In genomic region chr18:8084160-8084559, GRCh38 we compare ENCODE assay signal across 8 cellular contexts.
A peak's percentile ranks its signal among the peaks of the same experiment; 100 is the strongest.
DNase-seq lines count a peak whose midpoint lies in the region; ATAC-seq and TF ChIP-seq lines count a peak whose summit lies in the region.

No MANE protein-coding gene starts in this region.

- no peaks in the 10 kb centered on the region for H3K9me3 Mint-ChIP-seq in activated CD8-positive, alpha-beta memory T cell treated with anti-CD3 and anti-CD28 coated beads, Interleukin-2, amount 10 ng/mL, durations not matched to agents 7 days and 5 days (ENCODE audit: low read depth)

- H3K4me1 ChIP-seq in iPS-20b (ENCODE audit: insufficient read depth, low read length) = peaks cover 24% of the 10 kb centered on the region; the same call in 1 of the 2 replicates

- no peak overlapping the region for H3K4me3 Mint-ChIP-seq in activated CD8-positive, alpha-beta memory T cell treated with anti-CD3 and anti-CD28 coated beads, Interleukin-2, amount 10 ng/mL, durations not matched to agents 7 days and 5 days

- H3K36me3 Mint-ChIP-seq in activated CD8-positive, alpha-beta memory T cell treated with anti-CD3 and anti-CD28 coated beads, Interleukin-2, amount 10 ng/mL, durations not matched to agents 7 days and 5 days = no peaks in the 10 kb centered on the region

- in situ Hi-C loops in Caki2 (cut with HindIII; ENCODE audit: low pct_unique_long_range_greater_than_20kb, low sequenced_read_pairs) = no loop called here

- no peak overlapping the region for H3K9ac ChIP-seq in iPS-20b (ENCODE audit: low read depth, low read length)

- CTCF ChIA-PET in activated CD8-positive, alpha-beta memory T cell treated with anti-CD3 and anti-CD28 coated beads, Interleukin-2, amount 10 ng/mL, durations not matched to agents 7 days and 5 days (lab: Charles Lee) = no interaction called here

- H3K27ac Mint-ChIP-seq in activated CD8-positive, alpha-beta memory T cell treated with anti-CD3 and anti-CD28 coated beads, Interleukin-2, amount 10 ng/mL, durations not matched to agents 7 days and 5 days = no peak overlapping the region

- H3K36me3 ChIP-seq in WERI-Rb-1 (no peaks in the 10 kb centered on the region), iPS-20b (ENCODE audit: insufficient read depth, low read depth, low read length) (no peaks in the 10 kb centered on the region)

- peak; percentile 23 for DNase-seq in Caki2 (ENCODE audit: low read depth)
- DNase-seq in HuH-7 (ENCODE audit: low spot score) = peak; percentile 28
- peak; percentile 78 for DNase-seq in WERI-Rb-1
- no peak for DNase-seq in activated CD8-positive, alpha-beta memory T cell treated with anti-CD3 and anti-CD28 coated beads, Interleukin-2, amount 10 ng/mL, durations not matched to agents 7 days and 5 days
- DNase-seq in stimulated activated CD4-positive, alpha-beta T cell treated with anti-CD3 and anti-CD28 coated beads, Interleukin-2, amount 100 ng/mL, for 48 hours = no peak

- H3K4me3 ChIP-seq in WERI-Rb-1 (ENCODE audit: low read depth, low read length) = no peak overlapping the region
- peak overlapping the region; percentile 47 for H3K4me3 ChIP-seq in iPS-20b (ENCODE audit: low read length)

- no peaks in the 10 kb centered on the region for H3K4me1 Mint-ChIP-seq in activated CD8-positive, alpha-beta memory T cell treated with anti-CD3 and anti-CD28 coated beads, Interleukin-2, amount 10 ng/mL, durations not matched to agents 7 days and 5 days

- H3K9me3 ChIP-seq in WERI-Rb-1 (ENCODE audit: severe bottlenecking) = no peaks in the 10 kb centered on the region
- no peaks in the 10 kb centered on the region for H3K9me3 ChIP-seq in iPS-20b (ENCODE audit: insufficient read depth, low read depth, low read length)

- ATAC-seq in activated CD8-positive, alpha-beta memory T cell treated with anti-CD3 and anti-CD28 coated beads, Interleukin-2, amount 10 ng/mL, durations not matched to agents 7 days and 5 days = no peak
- ATAC-seq in GM21447 (IDR thresholded peaks at IDR 0.05; ENCODE audit: unreplicated experiment) (no peak), GM18867 (IDR thresholded peaks at IDR 0.05; ENCODE audit: unreplicated experiment) (no peak)

- H3K27ac ChIP-seq in WERI-Rb-1 = no peak overlapping the region
- H3K27ac ChIP-seq in iPS-20b (ENCODE audit: low read length) = no peak overlapping the region

- no peaks in the 10 kb centered on the region for H3K27me3 Mint-ChIP-seq in activated CD8-positive, alpha-beta memory T cell treated with anti-CD3 and anti-CD28 coated beads, Interleukin-2, amount 10 ng/mL, durations not matched to agents 7 days and 5 days

- TF ChIP-seq CTCF in WERI-Rb-1 (IDR thresholded peaks at IDR 0.05; ENCODE audit: low read depth, low read length) = peak; percentile 82

- no peaks in the 10 kb centered on the region for H3K27me3 ChIP-seq in WERI-Rb-1 (ENCODE audit: insufficient read depth, low read depth, severe bottlenecking)
- H3K27me3 ChIP-seq in iPS-20b (ENCODE audit: insufficient read depth, low read length) = peaks cover 19% of the 10 kb centered on the region

Comparison
In these comparisons a context has a peak if more than half of its experiments do, and no peak if none do; other contexts are left out.
1. DNase-seq: peak in Caki2 (single experiment), HuH-7 (single experiment) and WERI-Rb-1 (single experiment); none in activated CD8-positive, alpha-beta memory T cell treated with anti-CD3 and anti-CD28 coated beads, Interleukin-2, amount 10 ng/mL, durations not matched to agents 7 days and 5 days (single experiment) and stimulated activated CD4-positive, alpha-beta T cell treated with anti-CD3 and anti-CD28 coated beads, Interleukin-2, amount 100 ng/mL, for 48 hours (0 of 2).